9 cellular contexts compared by ENCODE assay signal in the genomic region with DNA sequence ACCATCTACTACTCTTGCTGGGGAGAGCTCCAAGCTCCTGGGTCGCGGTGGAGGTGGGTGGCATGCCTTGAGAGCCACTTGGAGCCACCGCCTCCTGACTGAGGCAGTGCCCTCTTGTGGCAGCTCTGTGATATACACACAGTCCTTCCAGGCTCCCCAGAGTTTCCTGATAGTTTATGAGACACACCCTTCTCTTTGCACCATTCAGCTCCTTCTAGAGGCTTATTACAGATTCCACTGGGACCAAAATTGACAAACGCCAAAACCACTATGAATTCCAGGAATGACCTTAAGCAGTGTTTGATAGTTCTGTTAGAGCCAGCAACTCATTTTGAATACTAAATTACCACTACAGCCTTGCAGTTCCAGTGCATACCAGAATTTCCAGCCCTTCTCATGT.
DNase-seq lines count a peak whose midpoint lies in the region; ATAC-seq, FAIRE-seq and TF ChIP-seq lines count a peak whose summit lies in the region.
"Had no signal": no experiment of that assay in that cellular context is flagged by ENCODE, and none has a peak within 500 bp of the region (broad histone marks: within the 10 kb centered on the region; RNA-seq: fewer than 3 reads in every experiment).

No MANE protein-coding gene starts in this region.

- TF ChIP-seq POLR2A in GM12891 (IDR thresholded peaks at IDR 0.05; ENCODE audit: low read depth, low read length), result no peak

- FAIRE-seq in GM12891 (lab: Jason Lieb, UNC) (no peak), frontal cortex (lab: Jason Lieb, UNC) (no peak)

- H3K4me3 ChIP-seq in psoas muscle, result no peak overlapping the region

- H3K36me3 Mint-ChIP-seq in activated CD8-positive, alpha-beta T cell treated with anti-CD3 and anti-CD28 coated beads, Interleukin-2, amount 10 ng/mL, durations not matched to agents 7 days and 5 days (ENCODE audit: low read depth), result no peaks in the 10 kb centered on the region
- H3K36me3 Mint-ChIP-seq: T-cell had no signal

- no peaks in the 10 kb centered on the region for H3K4me1 Mint-ChIP-seq in activated CD8-positive, alpha-beta T cell treated with anti-CD3 and anti-CD28 coated beads, Interleukin-2, amount 10 ng/mL, durations not matched to agents 7 days and 5 days (ENCODE audit: low read depth)
- H3K4me1 Mint-ChIP-seq: T-cell had no signal

- H3K27ac Mint-ChIP-seq in activated CD8-positive, alpha-beta T cell treated with anti-CD3 and anti-CD28 coated beads, Interleukin-2, amount 10 ng/mL, durations not matched to agents 7 days and 5 days, result no peak overlapping the region
- H3K27ac Mint-ChIP-seq: T-cell had no signal

- H3K4me1 ChIP-seq in psoas muscle, result no peaks in the 10 kb centered on the region

- H3K9me3 Mint-ChIP-seq in activated CD8-positive, alpha-beta T cell treated with anti-CD3 and anti-CD28 coated beads, Interleukin-2, amount 10 ng/mL, durations not matched to agents 7 days and 5 days (ENCODE audit: insufficient read depth), result no peaks in the 10 kb centered on the region
- H3K9me3 Mint-ChIP-seq: T-cell had no signal

- H3K27me3 ChIP-seq in psoas muscle (ENCODE audit: insufficient read depth in 3 of 3, low read length in 2 of 3), result no peaks in the 10 kb centered on the region

- H3K9me3 ChIP-seq in psoas muscle, result no peaks in the 10 kb centered on the region

- DNase-seq in AML-193 (lab: John Stamatoyannopoulos, UW), result peak; percentile 25 to 37
- peak; percentile 35 for DNase-seq in GM12891 (ENCODE audit: insufficient read length, low spot score)
- DNase-seq in NCI-H2171 (lab: John Stamatoyannopoulos, UW), result peak; percentile 61
- DNase-seq in activated CD8-positive, alpha-beta T cell treated with anti-CD3 and anti-CD28 coated beads, Interleukin-2, amount 10 ng/mL, durations not matched to agents 7 days and 5 days, result peak; percentile 52
- DNase-seq in frontal cortex (ENCODE audit: low spot score in 2 of 2), result peak; percentile 10 to 39
- DNase-seq in psoas muscle, result peak; percentile 26 to 54

- CTCF ChIA-PET in activated CD8-positive, alpha-beta T cell treated with anti-CD3 and anti-CD28 coated beads, Interleukin-2, amount 10 ng/mL, durations not matched to agents 7 days and 5 days (lab: Charles Lee), result interaction anchor here (0.7 to 3.1 kb wide), 14 partner anchors 9 to 759 kb away, joined by 3 to 18 read pairs (median 4); no protein-coding TSS in a partner anchor

- no peak overlapping the region for H3K4me3 Mint-ChIP-seq in activated CD8-positive, alpha-beta T cell treated with anti-CD3 and anti-CD28 coated beads, Interleukin-2, amount 10 ng/mL, durations not matched to agents 7 days and 5 days
- H3K4me3 Mint-ChIP-seq: T-cell had no signal

- H3K27me3 Mint-ChIP-seq in activated CD8-positive, alpha-beta T cell treated with anti-CD3 and anti-CD28 coated beads, Interleukin-2, amount 10 ng/mL, durations not matched to agents 7 days and 5 days (ENCODE audit: low read depth), result peaks cover 4% of the 10 kb centered on the region

- H3K36me3 ChIP-seq in psoas muscle (ENCODE audit: insufficient read depth in 1 of 2, low read depth in 1 of 2), result no peaks in the 10 kb centered on the region

- POLR2A ChIA-PET in activated CD8-positive, alpha-beta T cell treated with anti-CD3 and anti-CD28 coated beads, Interleukin-2, amount 10 ng/mL, durations not matched to agents 7 days and 5 days (lab: Charles Lee), result no interaction called here

- no peak overlapping the region for H3K27ac ChIP-seq in psoas muscle

- TF ChIP-seq CTCF in psoas muscle (IDR thresholded peaks at IDR 0.05), result peak; percentile 71

- WGBS in psoas muscle, 3 donors, result 2 to 9% (median 5%) methylated on average over 4 of the region's 4 CpGs

- intact Hi-C loops in psoas muscle (cut with DNase I), result loop anchor here (2.0 to 5.0 kb wide), 3 partner anchors 121 to 194 kb away; no protein-coding TSS in a partner anchor

- ATAC-seq in HG02973 (IDR thresholded peaks at IDR 0.05; ENCODE audit: unreplicated experiment) (peak; percentile 78), psoas muscle (peak; percentile 69 to 87 (median 76)), HG03095 (IDR thresholded peaks at IDR 0.05; ENCODE audit: unreplicated experiment) (no peak)
- peak; percentile 65 for ATAC-seq in activated CD8-positive, alpha-beta T cell treated with anti-CD3 and anti-CD28 coated beads, Interleukin-2, amount 10 ng/mL, durations not matched to agents 7 days and 5 days
- ATAC-seq: T-cell had no signal

TF ChIP-seq in GM12891, 5 proteins besides CTCF, POLR2A, EP300 and RAD21:
- TF ChIP-seq TAF1 (IDR thresholded peaks at IDR 0.05; ENCODE audit: low read depth, low read length) (no peak), SPI1 (IDR thresholded peaks at IDR 0.05; ENCODE audit: low read depth, low read length) (no peak), PAX5 (IDR thresholded peaks at IDR 0.05; ENCODE audit: insufficient read depth, low read length, severe bottlenecking) (no peak), POU2F2 (IDR thresholded peaks at IDR 0.05; ENCODE audit: low read depth, low read length) (no peak), POLR2AphosphoS5 (IDR thresholded peaks at IDR 0.05; ENCODE audit: low read depth, low read length) (no peak)
